7 cellular contexts compared by ENCODE assay signal in the genomic region with DNA sequence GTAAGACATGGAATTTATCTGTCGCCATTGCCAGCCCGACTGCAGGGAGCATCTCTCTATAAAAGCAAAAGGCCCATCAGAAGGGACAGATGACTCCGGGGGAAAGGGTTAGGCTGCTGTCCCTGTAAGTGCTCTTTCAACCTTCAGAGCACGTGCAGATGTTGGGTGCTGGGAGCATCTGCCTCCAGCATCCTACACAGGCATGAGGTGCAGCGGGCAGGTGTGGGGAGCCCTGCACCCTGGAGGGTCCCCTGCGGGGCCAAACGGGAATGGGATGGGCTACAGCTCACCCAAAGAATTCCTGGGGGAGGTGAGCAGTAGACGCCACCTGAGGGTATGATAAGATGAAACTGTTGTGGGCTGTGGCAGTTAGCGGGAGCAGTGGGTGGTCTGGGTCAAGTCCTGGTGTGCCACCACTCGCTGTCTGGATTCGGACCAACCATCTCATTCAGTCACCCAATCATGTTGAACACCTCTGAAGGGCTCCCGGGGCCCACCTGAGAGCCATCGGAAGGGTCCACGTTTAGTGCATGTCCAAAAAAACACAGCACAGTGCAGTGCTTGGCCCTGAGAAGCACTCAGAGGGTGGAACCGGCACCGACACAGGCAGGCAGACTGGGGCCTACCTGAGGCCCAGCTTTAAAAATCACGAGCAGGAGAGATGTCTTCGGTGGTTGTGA. TPM values are rescaled to one million over a fixed set of nuclear protein-coding genes. Genes with fewer than 3 reads are reported as not detected.
DNase-seq lines count a peak whose midpoint lies in the region; ATAC-seq, FAIRE-seq and TF ChIP-seq lines count a peak whose summit lies in the region.
"Had no signal": no experiment of that assay in that cellular context is flagged by ENCODE, and none has a peak within 500 bp of the region (broad histone marks: within the 10 kb centered on the region; RNA-seq: fewer than 3 reads in every experiment).

No MANE protein-coding gene starts in this region.

- intact Hi-C loops in HepG2 (cut with micrococcal nuclease; ENCODE audit: unreplicated experiment) (loop anchor here (5.0 to 10.0 kb wide), 2 partner anchors 46 to 62 kb away; a partner anchor contains a TSS), right lobe of liver (cut with DNase I) (loop anchor here in 1 of 2 donors (10.0 kb wide), 1 partner anchor 64 kb away; a partner anchor contains a TSS)

- WGBS in HepG2 (ENCODE audit: low lambda C conversion rate) = 90% methylated on average over 10 of the region's 18 CpGs
- 73% methylated on average over 9 of the region's 18 CpGs for WGBS in right lobe of liver (ENCODE audit: insufficient coverage, low coverage, low lambda C conversion rate, missing lambda C conversion rate)

- no TSS peak for BruUV-seq in HepG2 (replicated peaks; lab: Mats Ljungman, UMichigan)

- H4K20me1 ChIP-seq in HepG2 (ENCODE audit: insufficient read depth, low read length) = peaks cover 18% of the 10 kb centered on the region

- ATAC-seq in HepG2 (no peak), right lobe of liver (no peak)

- H3K9me3 Mint-ChIP-seq in glutamatergic neuron (ENCODE audit: unreplicated experiment) (peaks cover 5% of the 10 kb centered on the region), type B pancreatic cell (no peaks in the 10 kb centered on the region)

- H3K4me1 ChIP-seq in HepG2 (ENCODE audit: insufficient read depth, low read length) = peaks cover 53% of the 10 kb centered on the region
- peaks cover 0 to 34% (median 6%) of the 10 kb centered on the region in 4 donors for H3K4me1 ChIP-seq in right lobe of liver

- no peak for TF ChIP-seq CTCF in HepG2 (CRISPR knock-in tag; IDR thresholded peaks at IDR 0.05)
- no peak for TF ChIP-seq CTCF in right lobe of liver (IDR thresholded peaks at IDR 0.05)
- no peak for TF ChIP-seq CTCF in glutamatergic neuron (IDR thresholded peaks at IDR 0.05; ENCODE audit: partially characterized antibody, unreplicated experiment)
- no peak for TF ChIP-seq CTCF in type B pancreatic cell (conservative IDR thresholded peaks at IDR 0.05)

- H3K4me3 Mint-ChIP-seq in glutamatergic neuron (ENCODE audit: unreplicated experiment) (no peak overlapping the region), type B pancreatic cell (peak overlapping the region; percentile 74)

- H3K9ac ChIP-seq in HepG2 (ENCODE audit: insufficient read depth, low read depth, low read length) = no peak overlapping the region; the same call in 1 of the 2 replicates

- in situ Hi-C loops in HepG2 (cut with HindIII; ENCODE audit: extremely low pct_ligation_motif_present, low pct_unique_long_range_greater_than_20kb) = no loop called here

- TF ChIP-seq EP300 in HepG2 (IDR thresholded peaks at IDR 0.05; ENCODE audit: low read depth in 2 of 2, low read length in 2 of 2) (no peak), HepG2 (CRISPR knock-in tag; IDR thresholded peaks at IDR 0.05; ENCODE audit: borderline replicate concordance) (no peak)

- no peaks in the 10 kb centered on the region for H3K9me3 ChIP-seq in HepG2 (ENCODE audit: low read length)
- H3K9me3 ChIP-seq in right lobe of liver = no peaks in the 10 kb centered on the region

- no peak overlapping the region for H2AFZ ChIP-seq in HepG2 (ENCODE audit: low read length)

- DNase-seq in HepG2 (ENCODE audit: low spot score) = no peak
- no peak for DNase-seq in right lobe of liver
- DNase-seq in glutamatergic neuron = no peak
- DNase-seq in type B pancreatic cell (ENCODE audit: extremely low spot score, unreplicated experiment) = no peak
- no peak for DNase-seq in stimulated activated naive CD4-positive, alpha-beta T cell treated with Interleukin-2 at 50 U/mL for 16 hours (lab: John Stamatoyannopoulos, UW)
- no peak for DNase-seq in anterior cingulate cortex (lab: John Stamatoyannopoulos, UW)
- DNase-seq: NCI-H1092 had no signal

- no peak for FAIRE-seq in HepG2 (lab: Jason Lieb, UNC)

- TF ChIP-seq POLR2A in HepG2 (IDR thresholded peaks at IDR 0.05; ENCODE audit: insufficient read depth in 1 of 2, low read depth in 2 of 2, low read length in 2 of 2) = no peak; a peak in 1 of 4 replicates
- no peak for TF ChIP-seq POLR2A in right lobe of liver (IDR thresholded peaks at IDR 0.05)

- peaks cover 62% of the 10 kb centered on the region for H3K79me2 ChIP-seq in HepG2 (ENCODE audit: insufficient read depth, low read length)

- no peaks in the 10 kb centered on the region; a peak in 1 of 5 replicates for H3K27me3 ChIP-seq in HepG2 (ENCODE audit: control insufficient read depth in 1 of 2, insufficient read depth in 2 of 2, low read length in 2 of 2)
- no peaks in the 10 kb centered on the region for H3K27me3 ChIP-seq in right lobe of liver

- H3K4me3 ChIP-seq in HepG2 (replicated peaks in 1 of 3; ENCODE audit: insufficient read depth in 1 of 3, low read depth in 2 of 3, low read length in 3 of 3) (peak overlapping the region in 1 of 3 experiments; percentile 28; a peak in 1 of 6 replicates), right lobe of liver (no peak overlapping the region)

- H3K27ac ChIP-seq in HepG2 (ENCODE audit: extremely low read length, insufficient read depth, low read length) (no peak overlapping the region), right lobe of liver (no peak overlapping the region)

- H3K36me3 ChIP-seq in HepG2 (replicated peaks in 1 of 2; ENCODE audit: control insufficient read depth in 1 of 2, insufficient read depth in 2 of 2, low read length in 2 of 2) (peaks cover 15 to 21% of the 10 kb centered on the region in 2 experiments; a peak in 4 of 5 replicates), right lobe of liver (peaks cover 0 to 5% (median 0%) of the 10 kb centered on the region in 4 donors)

- H3K27ac Mint-ChIP-seq in glutamatergic neuron (ENCODE audit: unreplicated experiment) (peak overlapping the region; percentile 59), type B pancreatic cell (no peak overlapping the region)

- H3K36me3 Mint-ChIP-seq in glutamatergic neuron (ENCODE audit: unreplicated experiment) (no peaks in the 10 kb centered on the region), type B pancreatic cell (peaks cover 13% of the 10 kb centered on the region)

- POLR2A ChIA-PET in HepG2 (lab: Yijun Ruan, JAX) = no interaction called here

- CTCF ChIA-PET in HepG2 (lab: Yijun Ruan, JAX; ENCODE audit: low intra/inter-chr PET ratio, low total read pairs) = interaction anchor here (1.2 kb wide), 1 partner anchor 71 kb away, joined by 3 read pairs; no protein-coding TSS in a partner anchor

- H3K4me1 Mint-ChIP-seq in glutamatergic neuron (ENCODE audit: low read depth, unreplicated experiment) (peaks cover 16% of the 10 kb centered on the region), type B pancreatic cell (ENCODE audit: unreplicated experiment) (peaks cover 36% of the 10 kb centered on the region)

- peaks cover 3% of the 10 kb centered on the region for H3K27me3 Mint-ChIP-seq in glutamatergic neuron (ENCODE audit: unreplicated experiment)
- H3K27me3 Mint-ChIP-seq in type B pancreatic cell = no peaks in the 10 kb centered on the region

- no peak for TF ChIP-seq RAD21 in HepG2 (CRISPR knock-in tag; IDR thresholded peaks at IDR 0.05)

- H3K4me2 ChIP-seq in HepG2 (ENCODE audit: low read depth, low read length) = peak overlapping the region; percentile 49

RNA-seq across cellular contexts. Expression of a gene that starts 3.8 kb away (rescaled TPM):
- total RNA-seq in HepG2 (2016; rRNA removed; fragmentation: Illumina TruSeq; extraction: Trizol) (11.8 and 16.6 TPM in 2 replicates), right lobe of liver (1 to 10 TPM; 4.2 to 7.9 (median 6.4) TPM), glutamatergic neuron (ENCODE audit: unreplicated experiment) (14.0 TPM), type B pancreatic cell (ENCODE audit: low replicate concordance) (20.2 and 26.6 TPM in 2 replicates)
- total RNA-seq in HepG2 (2016; cell fraction: cytosol; rRNA removed; fragmentation: Illumina TruSeq; extraction: Trizol; ENCODE audit: low read depth) = 1.3 and 1.4 TPM in 2 replicates
- total RNA-seq in HepG2 (2016; cell fraction: insoluble cytoplasmic fraction; rRNA removed; fragmentation: Illumina TruSeq; extraction: Trizol) = 11.9 and 13.2 TPM in 2 replicates
- total RNA-seq in HepG2 (2016; cell fraction: membrane; rRNA removed; fragmentation: Illumina TruSeq; extraction: Trizol) = 6.2 and 6.5 TPM in 2 replicates
- total RNA-seq in HepG2 (2016; cell fraction: nucleus; rRNA removed; fragmentation: Illumina TruSeq; extraction: Trizol) = 11.0 and 13.5 TPM in 2 replicates
- 7.6 and 7.7 TPM in 2 replicates for polyA plus RNA-seq in HepG2 (2011; rRNA removed)
- 5.1 and 5.4 TPM in 2 replicates for polyA plus RNA-seq in HepG2 (2011; cell fraction: cytosol; rRNA removed)
- 12.3 and 12.5 TPM in 2 replicates for polyA plus RNA-seq in HepG2 (2011; cell fraction: nucleus; rRNA removed)
- 7.5 and 8.8 TPM in 2 replicates for polyA plus RNA-seq in HepG2 (2012)
- polyA plus RNA-seq in HepG2 (2016; cell fraction: cytosol; fragmentation: Illumina TruSeq; extraction: Trizol; ENCODE audit: low read depth) = 0.59 and 0.60 TPM in 2 replicates
- 7.3 and 9.5 TPM in 2 replicates for polyA plus RNA-seq in HepG2 (2016; cell fraction: insoluble cytoplasmic fraction; fragmentation: Illumina TruSeq; extraction: Trizol; ENCODE audit: low read depth)
- polyA plus RNA-seq in HepG2 (2016; cell fraction: membrane; fragmentation: Illumina TruSeq; extraction: Trizol; ENCODE audit: low read depth) = 1.6 and 1.8 TPM in 2 replicates
- polyA plus RNA-seq in HepG2 (2016; cell fraction: nucleus; fragmentation: Illumina TruSeq; extraction: Trizol; ENCODE audit: insufficient read depth, low read depth) = 14.1 and 15.0 TPM in 2 replicates
- 14.3 and 17.2 TPM in 2 replicates for polyA minus RNA-seq in HepG2 (2011; rRNA and poly(A)+ RNA removed; ENCODE audit: low replicate concordance)
- polyA minus RNA-seq in HepG2 (2011; cell fraction: cytosol; rRNA and poly(A)+ RNA removed) = 7.2 and 9.1 TPM in 2 replicates
- polyA minus RNA-seq in HepG2 (2011; cell fraction: nucleus; rRNA and poly(A)+ RNA removed) = 17.6 and 19.5 TPM in 2 replicates

RNA-seq across cellular contexts. Expression of a gene that starts 4.1 kb away (rescaled TPM):
- total RNA-seq in HepG2 (2016; rRNA removed; fragmentation: Illumina TruSeq; extraction: Trizol) (30.7 and 36.8 TPM in 2 replicates), right lobe of liver (10 to 100 TPM; 13.7 to 29.9 (median 20.7) TPM), glutamatergic neuron (ENCODE audit: unreplicated experiment) (58.6 TPM), type B pancreatic cell (ENCODE audit: low replicate concordance) (47.5 and 70.2 TPM in 2 replicates)
- 13.1 and 14.9 TPM in 2 replicates for total RNA-seq in HepG2 (2016; cell fraction: cytosol; rRNA removed; fragmentation: Illumina TruSeq; extraction: Trizol; ENCODE audit: low read depth)
- 27.4 and 35.0 TPM in 2 replicates for total RNA-seq in HepG2 (2016; cell fraction: insoluble cytoplasmic fraction; rRNA removed; fragmentation: Illumina TruSeq; extraction: Trizol)
- total RNA-seq in HepG2 (2016; cell fraction: membrane; rRNA removed; fragmentation: Illumina TruSeq; extraction: Trizol) = 17.3 and 17.9 TPM in 2 replicates
- 42.4 and 45.8 TPM in 2 replicates for total RNA-seq in HepG2 (2016; cell fraction: nucleus; rRNA removed; fragmentation: Illumina TruSeq; extraction: Trizol)
- polyA plus RNA-seq in HepG2 (2011; rRNA removed) = 15.4 and 16.9 TPM in 2 replicates
- polyA plus RNA-seq in HepG2 (2011; cell fraction: cytosol; rRNA removed) = 9.1 and 10.4 TPM in 2 replicates
- 19.7 and 20.7 TPM in 2 replicates for polyA plus RNA-seq in HepG2 (2011; cell fraction: nucleus; rRNA removed)
- 15.1 and 17.3 TPM in 2 replicates for polyA plus RNA-seq in HepG2 (2012)
- polyA plus RNA-seq in HepG2 (2016; cell fraction: cytosol; fragmentation: Illumina TruSeq; extraction: Trizol; ENCODE audit: low read depth) = 2.3 and 2.6 TPM in 2 replicates
- 21.2 and 22.7 TPM in 2 replicates for polyA plus RNA-seq in HepG2 (2016; cell fraction: insoluble cytoplasmic fraction; fragmentation: Illumina TruSeq; extraction: Trizol; ENCODE audit: low read depth)
- polyA plus RNA-seq in HepG2 (2016; cell fraction: membrane; fragmentation: Illumina TruSeq; extraction: Trizol; ENCODE audit: low read depth) = 6.3 and 6.6 TPM in 2 replicates
- polyA plus RNA-seq in HepG2 (2016; cell fraction: nucleus; fragmentation: Illumina TruSeq; extraction: Trizol; ENCODE audit: insufficient read depth, low read depth) = 55.0 and 64.3 TPM in 2 replicates
- polyA minus RNA-seq in HepG2 (2011; rRNA and poly(A)+ RNA removed; ENCODE audit: low replicate concordance) = 49.6 and 93.1 TPM in 2 replicates
- polyA minus RNA-seq in HepG2 (2011; cell fraction: cytosol; rRNA and poly(A)+ RNA removed) = 17.6 TPM in 2 replicates
- polyA minus RNA-seq in HepG2 (2011; cell fraction: nucleus; rRNA and poly(A)+ RNA removed) = 46.6 and 52.9 TPM in 2 replicates

RNA-seq across cellular contexts. Expression of a gene that starts 44.4 kb away (rescaled TPM):
- total RNA-seq in HepG2 (2016; rRNA removed; fragmentation: Illumina TruSeq; extraction: Trizol) (48.8 and 58.7 TPM in 2 replicates), right lobe of liver (100 to 1,000 TPM; 208 to 457 (median 284) TPM), glutamatergic neuron (ENCODE audit: unreplicated experiment) (7.9 TPM), type B pancreatic cell (ENCODE audit: low replicate concordance) (17.7 and 30.5 TPM in 2 replicates)
- 11.1 and 11.2 TPM in 2 replicates for total RNA-seq in HepG2 (2016; cell fraction: cytosol; rRNA removed; fragmentation: Illumina TruSeq; extraction: Trizol; ENCODE audit: low read depth)
- total RNA-seq in HepG2 (2016; cell fraction: insoluble cytoplasmic fraction; rRNA removed; fragmentation: Illumina TruSeq; extraction: Trizol) = 49.2 and 50.8 TPM in 2 replicates
- 17.5 and 20.3 TPM in 2 replicates for total RNA-seq in HepG2 (2016; cell fraction: membrane; rRNA removed; fragmentation: Illumina TruSeq; extraction: Trizol)
- 31.7 and 35.9 TPM in 2 replicates for total RNA-seq in HepG2 (2016; cell fraction: nucleus; rRNA removed; fragmentation: Illumina TruSeq; extraction: Trizol)
- polyA plus RNA-seq in HepG2 (2011; rRNA removed) = 19.0 and 21.3 TPM in 2 replicates
- polyA plus RNA-seq in HepG2 (2011; cell fraction: cytosol; rRNA removed) = 16.7 and 24.0 TPM in 2 replicates
- 24.0 and 28.6 TPM in 2 replicates for polyA plus RNA-seq in HepG2 (2011; cell fraction: nucleus; rRNA removed)
- polyA plus RNA-seq in HepG2 (2012) = 12.2 and 16.3 TPM in 2 replicates
- polyA plus RNA-seq in HepG2 (2016; cell fraction: cytosol; fragmentation: Illumina TruSeq; extraction: Trizol; ENCODE audit: low read depth) = 6.9 TPM in 2 replicates
- 54.8 and 66.4 TPM in 2 replicates for polyA plus RNA-seq in HepG2 (2016; cell fraction: insoluble cytoplasmic fraction; fragmentation: Illumina TruSeq; extraction: Trizol; ENCODE audit: low read depth)
- polyA plus RNA-seq in HepG2 (2016; cell fraction: membrane; fragmentation: Illumina TruSeq; extraction: Trizol; ENCODE audit: low read depth) = 12.1 and 12.6 TPM in 2 replicates
- polyA plus RNA-seq in HepG2 (2016; cell fraction: nucleus; fragmentation: Illumina TruSeq; extraction: Trizol; ENCODE audit: insufficient read depth, low read depth) = 57.4 and 62.8 TPM in 2 replicates
- 38.5 and 58.3 TPM in 2 replicates for polyA minus RNA-seq in HepG2 (2011; rRNA and poly(A)+ RNA removed; ENCODE audit: low replicate concordance)
- polyA minus RNA-seq in HepG2 (2011; cell fraction: cytosol; rRNA and poly(A)+ RNA removed) = 12.9 and 14.2 TPM in 2 replicates
- 19.5 and 30.6 TPM in 2 replicates for polyA minus RNA-seq in HepG2 (2011; cell fraction: nucleus; rRNA and poly(A)+ RNA removed)

RNA-seq across cellular contexts. Expression of a gene that starts 58.4 kb away (rescaled TPM):
- 8.0 and 8.2 TPM in 2 replicates for total RNA-seq in HepG2 (2016; rRNA removed; fragmentation: Illumina TruSeq; extraction: Trizol)
- 1.4 and 1.9 TPM in 2 replicates for total RNA-seq in HepG2 (2016; cell fraction: cytosol; rRNA removed; fragmentation: Illumina TruSeq; extraction: Trizol; ENCODE audit: low read depth)
- total RNA-seq in HepG2 (2016; cell fraction: insoluble cytoplasmic fraction; rRNA removed; fragmentation: Illumina TruSeq; extraction: Trizol) = 6.8 and 9.6 TPM in 2 replicates
- 2.5 and 2.9 TPM in 2 replicates for total RNA-seq in HepG2 (2016; cell fraction: membrane; rRNA removed; fragmentation: Illumina TruSeq; extraction: Trizol)
- total RNA-seq in HepG2 (2016; cell fraction: nucleus; rRNA removed; fragmentation: Illumina TruSeq; extraction: Trizol) = 11.8 and 12.5 TPM in 2 replicates
- polyA plus RNA-seq in HepG2 (2011; rRNA removed) = 6.0 and 9.5 TPM in 2 replicates
- polyA plus RNA-seq in HepG2 (2011; cell fraction: cytosol; rRNA removed) = 10.8 and 16.3 TPM in 2 replicates
- polyA plus RNA-seq in HepG2 (2011; cell fraction: nucleus; rRNA removed) = 40.2 and 48.1 TPM in 2 replicates
- 4.3 and 5.9 TPM in 2 replicates for polyA plus RNA-seq in HepG2 (2012)
- polyA plus RNA-seq in HepG2 (2016; cell fraction: cytosol; fragmentation: Illumina TruSeq; extraction: Trizol; ENCODE audit: low read depth) = 0.40 and 0.46 TPM in 2 replicates
- polyA plus RNA-seq in HepG2 (2016; cell fraction: insoluble cytoplasmic fraction; fragmentation: Illumina TruSeq; extraction: Trizol; ENCODE audit: low read depth) = 3.5 and 3.7 TPM in 2 replicates
- 1.1 and 1.2 TPM in 2 replicates for polyA plus RNA-seq in HepG2 (2016; cell fraction: membrane; fragmentation: Illumina TruSeq; extraction: Trizol; ENCODE audit: low read depth)
- 8.4 and 11.9 TPM in 2 replicates for polyA plus RNA-seq in HepG2 (2016; cell fraction: nucleus; fragmentation: Illumina TruSeq; extraction: Trizol; ENCODE audit: insufficient read depth, low read depth)
- polyA minus RNA-seq in HepG2 (2011; rRNA and poly(A)+ RNA removed; ENCODE audit: low replicate concordance) = 12.7 and 29.1 TPM in 2 replicates
- 7.4 and 9.1 TPM in 2 replicates for polyA minus RNA-seq in HepG2 (2011; cell fraction: cytosol; rRNA and poly(A)+ RNA removed)
- polyA minus RNA-seq in HepG2 (2011; cell fraction: nucleus; rRNA and poly(A)+ RNA removed) = 18.0 and 20.5 TPM in 2 replicates
- total RNA-seq in right lobe of liver = 10 to 100 TPM in 1 of 6 experiments, 1 to 10 TPM in 5; 5.9 to 10.6 (median 7.1) TPM
- 7.4 TPM for total RNA-seq in glutamatergic neuron (ENCODE audit: unreplicated experiment)
- 17.9 and 31.2 TPM in 2 replicates for total RNA-seq in type B pancreatic cell (ENCODE audit: low replicate concordance)

RNA-seq across cellular contexts. Expression of a gene that starts 58.7 kb away (rescaled TPM):
- total RNA-seq in HepG2 (2016; rRNA removed; fragmentation: Illumina TruSeq; extraction: Trizol) (0.07 TPM in 1 of 2 replicates, not detected in the other), right lobe of liver (1 to 10 TPM in 3 of 6 experiments, under 1 TPM in 3; 0.46 to 1.6 (median 1.0) TPM), glutamatergic neuron (ENCODE audit: unreplicated experiment) (not detected), type B pancreatic cell (ENCODE audit: low replicate concordance) (not detected in 2 replicates)
- not detected in 2 replicates for total RNA-seq in HepG2 (2016; cell fraction: cytosol; rRNA removed; fragmentation: Illumina TruSeq; extraction: Trizol; ENCODE audit: low read depth)
- 0.11 TPM in 1 of 2 replicates, not detected in the other for total RNA-seq in HepG2 (2016; cell fraction: insoluble cytoplasmic fraction; rRNA removed; fragmentation: Illumina TruSeq; extraction: Trizol)
- total RNA-seq in HepG2 (2016; cell fraction: membrane; rRNA removed; fragmentation: Illumina TruSeq; extraction: Trizol) = not detected in 2 replicates
- not detected in 2 replicates for total RNA-seq in HepG2 (2016; cell fraction: nucleus; rRNA removed; fragmentation: Illumina TruSeq; extraction: Trizol)
- 0.05 TPM in 1 of 2 replicates, not detected in the other for polyA plus RNA-seq in HepG2 (2011; rRNA removed)
- 0.03 and 0.05 TPM in 2 replicates for polyA plus RNA-seq in HepG2 (2011; cell fraction: cytosol; rRNA removed)
- 0.14 and 0.61 TPM in 2 replicates for polyA plus RNA-seq in HepG2 (2011; cell fraction: nucleus; rRNA removed)
- not detected in 2 replicates for polyA plus RNA-seq in HepG2 (2012)
- polyA plus RNA-seq in HepG2 (2016; cell fraction: cytosol; fragmentation: Illumina TruSeq; extraction: Trizol; ENCODE audit: low read depth) = 0.08 TPM in 1 of 2 replicates, not detected in the other
- not detected in 2 replicates for polyA plus RNA-seq in HepG2 (2016; cell fraction: insoluble cytoplasmic fraction; fragmentation: Illumina TruSeq; extraction: Trizol; ENCODE audit: low read depth)
- polyA plus RNA-seq in HepG2 (2016; cell fraction: membrane; fragmentation: Illumina TruSeq; extraction: Trizol; ENCODE audit: low read depth) = not detected in 2 replicates
- 0.29 TPM in 1 of 2 replicates, not detected in the other for polyA plus RNA-seq in HepG2 (2016; cell fraction: nucleus; fragmentation: Illumina TruSeq; extraction: Trizol; ENCODE audit: insufficient read depth, low read depth)
- 1.4 TPM in 1 of 2 replicates, not detected in the other for polyA minus RNA-seq in HepG2 (2011; rRNA and poly(A)+ RNA removed; ENCODE audit: low replicate concordance)
- polyA minus RNA-seq in HepG2 (2011; cell fraction: cytosol; rRNA and poly(A)+ RNA removed) = not detected in 2 replicates
- polyA minus RNA-seq in HepG2 (2011; cell fraction: nucleus; rRNA and poly(A)+ RNA removed) = not detected in 2 replicates
